In the genomic region with DNA sequence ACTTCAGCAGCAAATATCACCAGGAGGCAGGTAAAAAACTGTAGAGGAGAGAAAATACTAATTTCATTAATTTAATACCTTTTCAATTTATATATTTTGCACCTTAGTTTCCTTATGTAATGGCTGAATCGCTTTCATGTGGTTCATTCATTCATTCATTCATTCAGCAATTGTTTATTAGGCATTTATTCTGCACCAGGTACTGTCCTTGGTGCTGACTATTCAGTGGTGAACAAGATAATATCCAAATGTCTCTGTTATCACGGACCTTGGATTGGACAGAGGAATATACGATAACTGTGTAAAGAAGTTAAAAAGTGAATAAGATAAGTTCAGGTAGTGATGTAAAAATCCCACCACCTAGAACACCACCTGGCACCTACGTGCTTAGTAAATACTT, we compare ENCODE assay signal across 21 cellular contexts. TPM values are rescaled to one million over a fixed set of nuclear protein-coding genes. Genes with fewer than 3 reads are reported as not detected.
"Had no signal": no experiment of that assay in that cellular context is flagged by ENCODE, and none has a peak within 500 bp of the region (broad histone marks: within the 10 kb centered on the region; RNA-seq: fewer than 3 reads in every experiment).

No MANE protein-coding gene starts in this region.

- H3K4me1 ChIP-seq: gastrocnemius medialis had no signal

- H3K36me3 ChIP-seq: gastrocnemius medialis had no signal

- H3K27ac ChIP-seq: epithelial cell of prostate, gastrocnemius medialis, heart right ventricle, testis had no signal

- H3K27me3 ChIP-seq: gastrocnemius medialis, heart right ventricle, testis had no signal

- H3K27ac Mint-ChIP-seq: stimulated activated naive CD8-positive, alpha-beta T cell treated with anti-CD3 and anti-CD28 coated beads, Interleukin-15, amount 100 ng/mL, for 72 hours had no signal

- DNase-seq: activated CD4-positive, alpha-beta T cell treated with anti-CD3 and anti-CD28 coated beads, Interleukin-2, amount 50 U/mL, for 4 hours; activated gamma-delta T cell; activated T-cell treated with anti-CD3 and anti-CD28 coated beads, Interleukin-2, amount 50 U/mL, for 48 hours; aorta; effector CD4-positive, alpha-beta T cell; gastrocnemius medialis; heart right ventricle; islet precursor cell; stimulated activated CD4-positive, alpha-beta T cell treated with anti-CD3 and anti-CD28 coated beads, Interleukin-4, amount 100 ng/mL, for 4 hours; stimulated activated naive CD8-positive, alpha-beta T cell treated with anti-CD3 and anti-CD28 coated beads, Interleukin-15, amount 100 ng/mL, for 72 hours; testis had no signal

- H3K9me3 Mint-ChIP-seq: neural crest cell; stimulated activated naive CD8-positive, alpha-beta T cell treated with anti-CD3 and anti-CD28 coated beads, Interleukin-15, amount 100 ng/mL, for 72 hours had no signal

- ATAC-seq: activated CD4-positive, CD25-positive, alpha-beta regulatory T cell treated with anti-CD3 and anti-CD28 coated beads, Interleukin-2, amount 50 U/mL, for 24 hours; gastrocnemius medialis; heart right ventricle; left lobe of liver; stimulated activated naive CD8-positive, alpha-beta T cell treated with anti-CD3 and anti-CD28 coated beads, Interleukin-15, amount 100 ng/mL, for 72 hours had no signal

- H3K4me3 Mint-ChIP-seq: neural crest cell; stimulated activated naive CD8-positive, alpha-beta T cell treated with anti-CD3 and anti-CD28 coated beads, Interleukin-15, amount 100 ng/mL, for 72 hours had no signal

- H3K9me3 ChIP-seq: gastrocnemius medialis, heart right ventricle, testis had no signal

- H3K27me3 Mint-ChIP-seq: stimulated activated naive CD8-positive, alpha-beta T cell treated with anti-CD3 and anti-CD28 coated beads, Interleukin-15, amount 100 ng/mL, for 72 hours had no signal

- H3K4me3 ChIP-seq: gastrocnemius medialis, heart right ventricle, testis had no signal

RNA-seq across cellular contexts. Expression of a gene that starts 30.9 kb away (rescaled TPM):
- total RNA-seq: aorta; bronchial epithelial cell; gastrocnemius medialis; heart right ventricle; left lobe of liver; neural crest cell; osteocyte; renal cortical epithelial cell; skeletal muscle tissue; T-helper 1 cell treated with Interleukin-12 subunit alpha and Interleukin-12 subunit beta and Interleukin-4 antibody, amounts not matched to agents 30 ng/mL and 1 ng/mL, for 36 hours; testis; urinary bladder had no signal
- polyA plus RNA-seq: aorta, heart right ventricle, urinary bladder had no signal
